ENCODE assay signal across 8 cellular contexts in genomic region chr12:110048242-110049027, GRCh38. TPM values are rescaled to one million over a fixed set of nuclear protein-coding genes. Genes with fewer than 3 reads are reported as not detected.
A peak's percentile ranks its signal among the peaks of the same experiment; 100 is the strongest.
DNase-seq lines count a peak whose midpoint lies in the region; ATAC-seq and TF ChIP-seq lines count a peak whose summit lies in the region.

Gene C12orf76, minus strand, starts transcription at chr12:110048522. Its CDS starts 27 bp downstream, at chr12:110048495.

- H3K36me3 Mint-ChIP-seq in GM23338 (ENCODE audit: low read depth) (no peaks in the 10 kb centered on the region; the same call in 2 of the 3 replicates), natural killer cell (no peaks in the 10 kb centered on the region)

- ATAC-seq in GM23338 (peak; percentile 99), natural killer cell (peak; percentile 99 to 100 (median 100))

- H3K27me3 ChIP-seq in DOHH2 (ENCODE audit: control insufficient read depth, low read length), result no peaks in the 10 kb centered on the region
- no peaks in the 10 kb centered on the region for H3K27me3 ChIP-seq in GM23338 (ENCODE audit: insufficient read depth)

- peaks cover 14% of the 10 kb centered on the region; the same call in 1 of the 2 replicates for H3F3A ChIP-seq in DOHH2 (ENCODE audit: control insufficient read depth, insufficient read depth)
- H3F3A ChIP-seq in GM23338 (replicated peaks; ENCODE audit: low read depth), result 0 out of 2 replicates have a peak, but pooled peaks cover 6% of the 10 kb centered on the region

- intact Hi-C loops in natural killer cell (cut with micrococcal nuclease), result loop anchor here (1.0 to 5.0 kb wide), 2 partner anchors 31 to 51 kb away; partner anchors contain the start of genes ANKRD13A and GIT2

- peak within 1 kb of the TSS; percentile 98 for H2AFZ ChIP-seq in GM23338

- DNase-seq in GM23338 (ENCODE audit: low spot score) (peak; percentile 97), LHCN-M2 (ENCODE audit: low read depth) (peak; percentile 96), RPMI8226 (peak; percentile 98), fibroblast of peridontal ligament (ENCODE audit: extremely low read depth) (peak; percentile 98), natural killer cell (peak; percentile 80)
- DNase-seq in activated T-helper 1 cell treated with anti-CD3 and anti-CD28 coated beads, Interleukin-2, amount 50 U/mL, for 16 hours (ENCODE audit: low read depth in 1 of 2, low spot score in 1 of 2), result peak; percentile 79 to 85
- DNase-seq in stimulated activated naive CD4-positive, alpha-beta T cell treated with Interleukin-2 at 50 U/mL for 16 hours (lab: John Stamatoyannopoulos, UW), result peak; percentile 90

- H3K4me3 ChIP-seq in DOHH2 (ENCODE audit: low read length) (peak within 1 kb of the TSS; percentile 89), GM23338 (peak within 1 kb of the TSS; percentile 96)

- H3K4me3 Mint-ChIP-seq in GM23338, result peak within 1 kb of the TSS; percentile 87
- peak within 1 kb of the TSS; percentile 88 for H3K4me3 Mint-ChIP-seq in natural killer cell

- TF ChIP-seq CTCF in DOHH2 (IDR thresholded peaks at IDR 0.05; ENCODE audit: low read depth, low read length, poor library complexity, severe bottlenecking), result no peak
- no peak for TF ChIP-seq CTCF in GM23338 (conservative IDR thresholded peaks at IDR 0.05; ENCODE audit: low read depth in 2 of 2)
- no peak for TF ChIP-seq CTCF in natural killer cell (IDR thresholded peaks at IDR 0.05)

- H3K27ac ChIP-seq in DOHH2 (ENCODE audit: low read depth, low read length), result peak within 1 kb of the TSS; percentile 86
- no peak within 1 kb of the TSS for H3K27ac ChIP-seq in GM23338 (ENCODE audit: low read depth)

- H3K9me3 Mint-ChIP-seq in GM23338, result no peaks in the 10 kb centered on the region
- no peaks in the 10 kb centered on the region for H3K9me3 Mint-ChIP-seq in natural killer cell

- peaks cover 5% of the 10 kb centered on the region for H3K27me3 Mint-ChIP-seq in GM23338 (ENCODE audit: insufficient read depth, low read depth, poor library complexity)
- H3K27me3 Mint-ChIP-seq in natural killer cell (ENCODE audit: low read depth in 2 of 2), result no peaks in the 10 kb centered on the region

- H3K79me2 ChIP-seq in DOHH2 (ENCODE audit: control insufficient read depth, low read length) (peaks cover 35% of the 10 kb centered on the region), GM23338 (replicated peaks; ENCODE audit: insufficient read depth) (peaks cover 19% of the 10 kb centered on the region)

- H4K20me1 ChIP-seq in DOHH2 (ENCODE audit: control insufficient read depth, insufficient read depth, low read depth, low read length), result no peaks in the 10 kb centered on the region
- peaks cover 7% of the 10 kb centered on the region; the same call in 1 of the 2 replicates for H4K20me1 ChIP-seq in GM23338 (replicated peaks; ENCODE audit: insufficient read depth)

- H3K9me2 ChIP-seq in DOHH2 (replicated peaks; ENCODE audit: control insufficient read depth, low read length) (no peaks in the 10 kb centered on the region), GM23338 (ENCODE audit: insufficient read depth) (no peaks in the 10 kb centered on the region)

- H3K9me3 ChIP-seq in DOHH2 (ENCODE audit: control insufficient read depth, insufficient read depth, low read length), result no peaks in the 10 kb centered on the region

- peaks cover 43% of the 10 kb centered on the region for H3K4me1 ChIP-seq in DOHH2 (ENCODE audit: control insufficient read depth, low read length)
- H3K4me1 ChIP-seq in GM23338 (ENCODE audit: insufficient read depth), result peaks cover 5% of the 10 kb centered on the region; the same call in 1 of the 2 replicates

- H3K36me3 ChIP-seq in DOHH2 (ENCODE audit: control insufficient read depth, low read length) (peaks cover 8% of the 10 kb centered on the region), GM23338 (ENCODE audit: insufficient read depth) (no peaks in the 10 kb centered on the region)

- H3K4me2 ChIP-seq in DOHH2 (ENCODE audit: low read length), result peak within 1 kb of the TSS; percentile 96
- peak within 1 kb of the TSS; percentile 98 for H3K4me2 ChIP-seq in GM23338

- H3K27ac Mint-ChIP-seq in GM23338 (peak within 1 kb of the TSS; percentile 85), natural killer cell (peak within 1 kb of the TSS; percentile 87 to 93)

- H3K4me1 Mint-ChIP-seq in GM23338, result peaks cover 7% of the 10 kb centered on the region; the same call in 2 of the 3 replicates
- peaks cover 13 to 27% of the 10 kb centered on the region in 2 donors for H3K4me1 Mint-ChIP-seq in natural killer cell

TF ChIP-seq in GM23338, 12 proteins besides CTCF, POLR2A, EP300 and RAD21:
- TF ChIP-seq CREB1 (CRISPR knock-in tag; IDR thresholded peaks at IDR 0.05; ENCODE audit: low read depth) (peak; percentile 80), ETS1 (IDR thresholded peaks at IDR 0.05) (peak; percentile 81), ZNF114 (CRISPR knock-in tag; IDR thresholded peaks at IDR 0.05) (no peak), POLR2AphosphoS5 (IDR thresholded peaks at IDR 0.05; ENCODE audit: low read depth) (peak; percentile 88)

RNA-seq across cellular contexts. Expression of gene C12orf76, which starts in this region (rescaled TPM):
- total RNA-seq in GM23338 (2014; rRNA removed; shearing (Covaris generic)), result 14.5 and 21.7 TPM in 2 replicates
- polyA plus RNA-seq in GM23338 (2016; fragmentation: Nextera tagmentation; extraction: Ambion mirVana), result 11.1 and 14.3 TPM in 2 replicates
- total RNA-seq in LHCN-M2 (2014; rRNA removed), result 7.7 and 9.0 TPM in 2 replicates
- 4.5 TPM for polyA plus RNA-seq in LHCN-M2 (2012)
- 10 to 100 TPM in 2 of 3 donors, 1 to 10 TPM in 1; 9.9 to 12.1 (median 10.9) TPM for total RNA-seq in natural killer cell
